27 cellular contexts compared by ENCODE assay signal in genomic region chr1:116694524-116694923, GRCh38. TPM values are rescaled to one million over a fixed set of nuclear protein-coding genes. Genes with fewer than 3 reads are reported as not detected.
DNase-seq lines count a peak whose midpoint lies in the region; ATAC-seq and TF ChIP-seq lines count a peak whose summit lies in the region.
"Had no signal": no experiment of that assay in that cellular context is flagged by ENCODE, and none has a peak within 500 bp of the region (broad histone marks: within the 10 kb centered on the region; RNA-seq: fewer than 3 reads in every experiment).

No MANE protein-coding gene starts in this region.

- no peak overlapping the region for H3K4me3 Mint-ChIP-seq in MCF 10A (ENCODE audit: unreplicated experiment)
- H3K4me3 Mint-ChIP-seq: activated CD8-positive, alpha-beta T cell treated with anti-CD3 and anti-CD28 coated beads for 36 hours; B cell had no signal

- CTCF ChIA-PET in MCF 10A (lab: Yijun Ruan, JAX) (interaction anchor here (0.5 to 3.0 kb wide), 4 partner anchors 21 to 732 kb away, joined by 3 to 9 read pairs (median 4); no protein-coding TSS in a partner anchor), HEK293T (lab: Yijun Ruan, JAX) (interaction anchor here (0.6 kb wide), 1 partner anchor 59 kb away, joined by 3 read pairs; no protein-coding TSS in a partner anchor)

- H3K27ac Mint-ChIP-seq in MCF 10A (ENCODE audit: low read depth, unreplicated experiment), result peak overlapping the region; percentile 72
- H3K27ac Mint-ChIP-seq: activated CD8-positive, alpha-beta T cell treated with anti-CD3 and anti-CD28 coated beads for 36 hours; B cell; naive B cell had no signal

- intact Hi-C loops in MCF 10A (cut with micrococcal nuclease), result no loop called here

- H3K27me3 Mint-ChIP-seq in MCF 10A (ENCODE audit: insufficient read depth, unreplicated experiment), result no peaks in the 10 kb centered on the region

- POLR2A ChIA-PET in MCF 10A (lab: Yijun Ruan, JAX), result interaction anchor here (0.6 to 1.9 kb wide), 7 partner anchors 10 to 433 kb away, joined by 3 to 7 read pairs (median 4); partner anchors contain the start of genes IGSF3 and TTF2
- POLR2A ChIA-PET in HEK293T (lab: Yijun Ruan, JAX), result interaction anchor here (1.5 kb wide), 1 partner anchor 366 kb away, joined by 3 read pairs; the partner anchor contains the start of gene TTF2

- ATAC-seq in HG03460 (IDR thresholded peaks at IDR 0.05; ENCODE audit: unreplicated experiment), result no peak
- ATAC-seq: activated CD8-positive, alpha-beta T cell treated with anti-CD3 and anti-CD28 coated beads for 36 hours had no signal

- TF ChIP-seq CTCF in MCF 10A (IDR thresholded peaks at IDR 0.05; ENCODE audit: unreplicated experiment) (no peak), fibroblast of mammary gland (conservative IDR thresholded peaks at IDR 0.05; ENCODE audit: control insufficient read depth, insufficient read depth, low read depth, low read length) (no peak)

- BruUV-seq in MCF 10A (replicated peaks; lab: Mats Ljungman, UMichigan), result no TSS peak

- no peaks in the 10 kb centered on the region for H3K9me3 Mint-ChIP-seq in MCF 10A (ENCODE audit: unreplicated experiment)
- H3K9me3 Mint-ChIP-seq: activated CD8-positive, alpha-beta T cell treated with anti-CD3 and anti-CD28 coated beads for 36 hours had no signal

- H3K27ac ChIP-seq in skin epidermis, result peak overlapping the region in 19 of 21 experiments; percentile 37 to 88 (median 66)
- H3K27ac ChIP-seq: brain microvascular endothelial cell, heart left ventricle, SJSA1 had no signal

- H3K4me3 ChIP-seq in fibroblast of mammary gland (ENCODE audit: control insufficient read depth, low read depth, low read length) (no peak overlapping the region), skin epidermis (no peak overlapping the region)
- H3K4me3 ChIP-seq: heart left ventricle, SJSA1, smooth muscle cell had no signal

- DNase-seq in NCI-H82 (lab: John Stamatoyannopoulos, UW) (peak; percentile 14), NCI-H82 treated with DMSO at 0.1 percent for 48 hours (lab: John Stamatoyannopoulos, UW; ENCODE audit: unreplicated experiment) (no peak), MCF 10A (ENCODE audit: unreplicated experiment) (peak; percentile 94), fibroblast of mammary gland (ENCODE audit: low read depth) (peak; percentile 77), CD1c-positive myeloid dendritic cell (ENCODE audit: extremely low spot score) (no peak), HEK293T (ENCODE audit: extremely low spot score) (no peak)
- DNase-seq: activated CD4-positive, alpha-beta T cell treated with anti-CD3 and anti-CD28 coated beads for 1 hour; activated CD8-positive, alpha-beta T cell treated with anti-CD3 and anti-CD28 coated beads for 36 hours; activated effector memory CD4-positive, alpha-beta T cell treated with anti-CD3 and anti-CD28 coated beads, Interleukin-2, amount 50 U/mL, for 16 hours; brain microvascular endothelial cell; effector memory CD4-positive, alpha-beta T cell; GOT3; heart left ventricle; KG1; left cardiac atrium; MV-4-11; naive B cell; NCI-H1694 treated with DMSO at 0.1 percent for 48 hours; NCI-H774; occipital lobe; substantia nigra had no signal

- H3K36me3 Mint-ChIP-seq in MCF 10A (ENCODE audit: insufficient read depth, unreplicated experiment), result no peaks in the 10 kb centered on the region
- H3K36me3 Mint-ChIP-seq: naive B cell had no signal

- H3K4me1 Mint-ChIP-seq in MCF 10A (ENCODE audit: insufficient read depth, unreplicated experiment), result peaks cover 43% of the 10 kb centered on the region
- H3K4me1 Mint-ChIP-seq: B cell, naive B cell had no signal

TF ChIP-seq in HEK293T, 16 proteins besides CTCF, POLR2A, EP300 and RAD21:
- TF ChIP-seq BHLHE40 (IDR thresholded peaks at IDR 0.05; ENCODE audit: borderline replicate concordance) (no peak), ELF4 (IDR thresholded peaks at IDR 0.05) (no peak), SP1 (IDR thresholded peaks at IDR 0.05) (no peak), TARDBP (IDR thresholded peaks at IDR 0.05) (no peak), SUZ12 (IDR thresholded peaks at IDR 0.05) (no peak)
TF ChIP-seq in HEK293T: peak in this region for 0.

RNA-seq across cellular contexts. Expression of gene IGSF3, which starts 27.0 kb away (rescaled TPM):
- total RNA-seq in MCF 10A (2022), result 3.5 and 4.6 TPM in 2 replicates
- total RNA-seq: OCI-LY7 had no signal

RNA-seq across cellular contexts. Expression of gene CD2, which starts 59.7 kb away (rescaled TPM):
- total RNA-seq in MCF 10A (2022), result not detected in 2 replicates
- total RNA-seq: occipital lobe, OCI-LY7, SJSA1, smooth muscle cell had no signal

Comparison
In these comparisons a context has a peak if more than half of its experiments do, and no peak if none do; other contexts are left out.
1. DNase-seq: peak in NCI-H82 (single experiment), MCF 10A (single experiment) and fibroblast of mammary gland (single experiment); none in NCI-H82 treated with DMSO at 0.1 percent for 48 hours (single experiment), CD1c-positive myeloid dendritic cell (single experiment) and HEK293T (single experiment).